Comparison of ENCODE assay signal across 1 cellular context in genomic region chr10:70146489-70147488, GRCh38.
TF ChIP-seq lines count a peak whose summit lies in the region.

Gene TYSND1 (minus strand): TSS chr10:70146700. CDS start chr10:70146586, 114 bp downstream.

TF ChIP-seq in HepG2, 621 proteins besides CTCF, POLR2A, EP300 and RAD21 (continued from another document and continues in another):
- TF ChIP-seq ZNF512 (CRISPR knock-in tag; IDR thresholded peaks at IDR 0.05) = no peak
- TF ChIP-seq REXO4 (CRISPR knock-in tag; IDR thresholded peaks at IDR 0.05; ENCODE audit: borderline replicate concordance) = no peak
- no peak for TF ChIP-seq ZNF792 (CRISPR knock-in tag; IDR thresholded peaks at IDR 0.05)
- no peak for TF ChIP-seq U2AF1 (optimal IDR thresholded peaks at IDR 0.05; ENCODE audit: low read depth, low read length)
- TF ChIP-seq REST (IDR thresholded peaks at IDR 0.05; ENCODE audit: borderline replicate concordance in 1 of 2, low read depth in 1 of 2, low read length in 2 of 2) = no peak
- TF ChIP-seq E2F2 (CRISPR knock-in tag; IDR thresholded peaks at IDR 0.05; ENCODE audit: borderline replicate concordance) = no peak; the same call in 1 of the 2 replicates
- no peak for TF ChIP-seq PCBP1 (IDR thresholded peaks at IDR 0.05; ENCODE audit: borderline replicate concordance, low read depth, low read length)
- TF ChIP-seq XRCC5 (optimal IDR thresholded peaks at IDR 0.05; ENCODE audit: low read length) = no peak
- TF ChIP-seq TEAD2 (CRISPR knock-in tag; IDR thresholded peaks at IDR 0.05) = no peak
- no peak for TF ChIP-seq ZMYM2 (CRISPR knock-in tag; IDR thresholded peaks at IDR 0.05)
- TF ChIP-seq ZNF564 (CRISPR knock-in tag; IDR thresholded peaks at IDR 0.05) = no peak; the same call in 1 of the 2 replicates
- TF ChIP-seq ZNF629 (CRISPR knock-in tag; conservative IDR thresholded peaks at IDR 0.05) = peak; percentile 26
- TF ChIP-seq DR1 (CRISPR knock-in tag; IDR thresholded peaks at IDR 0.05) = peak; percentile 71
- TF ChIP-seq ZBTB26 (CRISPR knock-in tag; IDR thresholded peaks at IDR 0.05; ENCODE audit: borderline replicate concordance) = no peak; the same call in 1 of the 2 replicates
- TF ChIP-seq ZNF362 (CRISPR knock-in tag; IDR thresholded peaks at IDR 0.05; ENCODE audit: borderline replicate concordance) = peak; percentile 100
- 0 out of 2 replicates have a peak, but pooled peaks have one; percentile 69 for TF ChIP-seq CREBL2 (CRISPR knock-in tag; IDR thresholded peaks at IDR 0.05; ENCODE audit: borderline replicate concordance)
- no peak for TF ChIP-seq RFXANK (CRISPR knock-in tag; IDR thresholded peaks at IDR 0.05)
- TF ChIP-seq ZNF691 (CRISPR knock-in tag; IDR thresholded peaks at IDR 0.05; ENCODE audit: borderline replicate concordance, low read depth) = peak; percentile 63; the same call in 1 of the 2 replicates
- TF ChIP-seq NFE2L2 (IDR thresholded peaks at IDR 0.05; ENCODE audit: low read length) = no peak
- no peak for TF ChIP-seq ZNF280D (CRISPR knock-in tag; IDR thresholded peaks at IDR 0.05)
- no peak for TF ChIP-seq LRRFIP1 (CRISPR knock-in tag; conservative IDR thresholded peaks at IDR 0.05)
- no peak for TF ChIP-seq HOXA9 (CRISPR knock-in tag; IDR thresholded peaks at IDR 0.05; ENCODE audit: borderline replicate concordance)
- peak; percentile 88 for TF ChIP-seq IKZF5 (CRISPR knock-in tag; IDR thresholded peaks at IDR 0.05)
- peak; percentile 83 for TF ChIP-seq GATA4 (IDR thresholded peaks at IDR 0.05; ENCODE audit: borderline replicate concordance, low read depth)
- TF ChIP-seq KDM4B (CRISPR knock-in tag; IDR thresholded peaks at IDR 0.05) = peak; percentile 75; the same call in 1 of the 2 replicates
- TF ChIP-seq FOXC1 (CRISPR knock-in tag; IDR thresholded peaks at IDR 0.05; ENCODE audit: borderline replicate concordance) = no peak
- peak; percentile 64 for TF ChIP-seq HNRNPH1 (optimal IDR thresholded peaks at IDR 0.05; ENCODE audit: low read depth, low read length)
- TF ChIP-seq HINFP (CRISPR knock-in tag; IDR thresholded peaks at IDR 0.05; ENCODE audit: low read depth) = peak; percentile 43; the same call in 1 of the 2 replicates
- TF ChIP-seq POGK (CRISPR knock-in tag; conservative IDR thresholded peaks at IDR 0.05) = peak; percentile 57; the same call in 1 of the 2 replicates
- no peak for TF ChIP-seq EHMT2 (IDR thresholded peaks at IDR 0.05; ENCODE audit: borderline replicate concordance, low read depth, low read length)
- TF ChIP-seq NFATC3 (CRISPR knock-in tag; IDR thresholded peaks at IDR 0.05) = peak; percentile 47
- TF ChIP-seq CCDC6 (CRISPR knock-in tag; IDR thresholded peaks at IDR 0.05) = no peak
- TF ChIP-seq NFKBIZ (CRISPR knock-in tag; IDR thresholded peaks at IDR 0.05) = peak; percentile 60; the same call in 1 of the 2 replicates
- no peak; the same call in 1 of the 2 replicates for TF ChIP-seq SALL2 (CRISPR knock-in tag; IDR thresholded peaks at IDR 0.05)
